11 cellular contexts compared by ENCODE assay signal in genomic region chr1:43199093-43199726, GRCh38. TPM values are rescaled to one million over a fixed set of nuclear protein-coding genes. Genes with fewer than 3 reads are reported as not detected.
DNase-seq lines count a peak whose midpoint lies in the region; ATAC-seq and TF ChIP-seq lines count a peak whose summit lies in the region.
"Had no signal": no experiment of that assay in that cellular context is flagged by ENCODE, and none has a peak within 500 bp of the region (broad histone marks: within the 10 kb centered on the region; RNA-seq: fewer than 3 reads in every experiment).

No MANE protein-coding gene starts in this region.

- peaks cover 0 to 16% (median 9%) of the 10 kb centered on the region in 8 donors for H3K9me3 Mint-ChIP-seq in CD4-positive, alpha-beta memory T cell
- peaks cover 7% of the 10 kb centered on the region for H3K9me3 Mint-ChIP-seq in osteocyte (ENCODE audit: unreplicated experiment)

- no peak overlapping the region for H3K27ac Mint-ChIP-seq in CD4-positive, alpha-beta memory T cell
- H3K27ac Mint-ChIP-seq in osteocyte (ENCODE audit: unreplicated experiment): no peak overlapping the region

- CTCF ChIA-PET in CD4-positive, alpha-beta memory T cell (lab: Charles Lee; ENCODE audit: partially characterized antibody): no interaction called here

- H3K14ac ChIP-seq in neuronal stem cell (ENCODE audit: low read length): no peak overlapping the region

- H3K4me1 ChIP-seq in neuronal stem cell (ENCODE audit: control insufficient read depth in 2 of 2, insufficient read depth in 1 of 2, low read depth in 1 of 2, low read length in 2 of 2): no peaks in the 10 kb centered on the region
- no peaks in the 10 kb centered on the region for H3K4me1 ChIP-seq in CD4-positive, alpha-beta memory T cell (ENCODE audit: insufficient read depth, low read length)
- H3K4me1 ChIP-seq: lower lobe of right lung had no signal

- H2AK5ac ChIP-seq in neuronal stem cell (ENCODE audit: low read depth, low read length): no peak overlapping the region

- no peaks in the 10 kb centered on the region for H3K9me3 ChIP-seq in neuronal stem cell (replicated peaks in 1 of 2; ENCODE audit: control insufficient read depth in 2 of 2, insufficient read depth in 1 of 2, low read depth in 1 of 2, low read length in 2 of 2)
- no peaks in the 10 kb centered on the region for H3K9me3 ChIP-seq in CD4-positive, alpha-beta memory T cell (ENCODE audit: control insufficient read depth in 1 of 2, low read length in 2 of 2)
- H3K9me3 ChIP-seq: lower lobe of right lung had no signal

- no peak overlapping the region for H3K18ac ChIP-seq in neuronal stem cell (ENCODE audit: low read length)

- POLR2A ChIA-PET in CD4-positive, alpha-beta memory T cell (lab: Charles Lee; ENCODE audit: partially characterized antibody): no interaction called here

- no peaks in the 10 kb centered on the region for H3K4me1 Mint-ChIP-seq in CD4-positive, alpha-beta memory T cell
- H3K4me1 Mint-ChIP-seq in osteocyte (ENCODE audit: unreplicated experiment): peaks cover 7% of the 10 kb centered on the region

- H2BK5ac ChIP-seq in neuronal stem cell (ENCODE audit: low read length): no peak overlapping the region

- peaks cover 0 to 7% of the 10 kb centered on the region in 2 donors for H3K27me3 Mint-ChIP-seq in CD4-positive, alpha-beta memory T cell
- H3K27me3 Mint-ChIP-seq in osteocyte (ENCODE audit: unreplicated experiment): no peaks in the 10 kb centered on the region

- DNase-seq in DMS 273 (lab: John Stamatoyannopoulos, UW; ENCODE audit: unreplicated experiment): peak; percentile 27
- no peak for DNase-seq in DMS 273 treated with DMSO at 0.1 percent for 48 hours (lab: John Stamatoyannopoulos, UW)
- DNase-seq in NCI-H2107 treated with DMSO at 0.1 percent for 48 hours (lab: John Stamatoyannopoulos, UW; ENCODE audit: unreplicated experiment): peak; percentile 98
- no peak for DNase-seq in neuronal stem cell (ENCODE audit: low spot score)
- no peak for DNase-seq in CD4-positive, alpha-beta memory T cell
- DNase-seq in left lobe of liver (ENCODE audit: low spot score): no peak
- no peak for DNase-seq in osteocyte (ENCODE audit: extremely low spot score, unreplicated experiment)
- DNase-seq: lower lobe of right lung, substantia nigra had no signal

- no peak overlapping the region for H4K8ac ChIP-seq in neuronal stem cell (ENCODE audit: low read depth, low read length)

- no peak overlapping the region for H3K4me3 Mint-ChIP-seq in CD4-positive, alpha-beta memory T cell
- H3K4me3 Mint-ChIP-seq in osteocyte (ENCODE audit: unreplicated experiment): no peak overlapping the region

- ATAC-seq in HG02798 (IDR thresholded peaks at IDR 0.05; ENCODE audit: poor library complexity, unreplicated experiment): peak; percentile 74
- no peak for ATAC-seq in left lobe of liver

- H3K27ac ChIP-seq in neuronal stem cell (replicated peaks; ENCODE audit: low read length): no peak overlapping the region
- H3K27ac ChIP-seq in CD4-positive, alpha-beta memory T cell (ENCODE audit: low read depth, low read length): no peak overlapping the region
- H3K27ac ChIP-seq: 22Rv1, lower lobe of right lung had no signal

- H2BK12ac ChIP-seq in neuronal stem cell (ENCODE audit: low read length): no peak overlapping the region

- no peaks in the 10 kb centered on the region for H3K27me3 ChIP-seq in neuronal stem cell (ENCODE audit: control insufficient read depth in 3 of 3, insufficient read depth in 3 of 3, low read depth in 1 of 3, low read length in 3 of 3)
- H3K27me3 ChIP-seq in CD4-positive, alpha-beta memory T cell (ENCODE audit: insufficient read depth, low read length): no peaks in the 10 kb centered on the region

- WGBS in neuronal stem cell (ENCODE audit: extremely low coverage in 2 of 2, insufficient read length in 2 of 2, insufficient replicate concordance in 1 of 2), 2 donors: no CpG with 5 or more reads among the region's 8 CpGs

- H3K79me1 ChIP-seq in neuronal stem cell (ENCODE audit: low read depth, low read length): no peaks in the 10 kb centered on the region

- no peak overlapping the region for H3K4me3 ChIP-seq in neuronal stem cell (ENCODE audit: low read length in 2 of 2)
- no peak overlapping the region for H3K4me3 ChIP-seq in CD4-positive, alpha-beta memory T cell (ENCODE audit: low read length in 2 of 2)
- H3K4me3 ChIP-seq: lower lobe of right lung had no signal

- no peaks in the 10 kb centered on the region for H3K36me3 ChIP-seq in neuronal stem cell (replicated peaks in 1 of 2; ENCODE audit: control insufficient read depth in 2 of 2, insufficient read depth in 2 of 2, low read length in 2 of 2)
- no peaks in the 10 kb centered on the region for H3K36me3 ChIP-seq in CD4-positive, alpha-beta memory T cell (ENCODE audit: insufficient read depth, low read length)
- H3K36me3 ChIP-seq: lower lobe of right lung had no signal

- H3K4ac ChIP-seq in neuronal stem cell (ENCODE audit: low read length): no peak overlapping the region

- no peak overlapping the region for H4K91ac ChIP-seq in neuronal stem cell (ENCODE audit: low read depth, low read length, poor library complexity)

- no peak overlapping the region for H2BK120ac ChIP-seq in neuronal stem cell (ENCODE audit: low read depth, low read length)

- H3K23ac ChIP-seq in neuronal stem cell (ENCODE audit: low read depth, low read length, poor library complexity): no peak overlapping the region

- no peak for TF ChIP-seq CTCF in osteocyte (IDR thresholded peaks at IDR 0.05)

- H2BK15ac ChIP-seq in neuronal stem cell (ENCODE audit: low read length): no peak overlapping the region

- H3K36me3 Mint-ChIP-seq in CD4-positive, alpha-beta memory T cell: peaks cover 0 to 2% of the 10 kb centered on the region in 2 donors
- peaks cover 2% of the 10 kb centered on the region for H3K36me3 Mint-ChIP-seq in osteocyte (ENCODE audit: unreplicated experiment)

- H3K9ac ChIP-seq in neuronal stem cell (ENCODE audit: low read depth, low read length, poor library complexity): no peak overlapping the region

- intact Hi-C loops in CD4-positive, alpha-beta memory T cell (cut with micrococcal nuclease): no loop called here

- no peak overlapping the region for H3K4me2 ChIP-seq in neuronal stem cell (ENCODE audit: insufficient read depth, low read length, poor library complexity, severe bottlenecking)

- H2AFZ ChIP-seq in neuronal stem cell (ENCODE audit: low read length): peak overlapping the region; percentile 4

RNA-seq across cellular contexts. Expression of gene CFAP57, which starts 27.1 kb away (rescaled TPM):
- 0.66 TPM for polyA plus RNA-seq in neuronal stem cell (2013, experiment 1 of 2)
- polyA plus RNA-seq in neuronal stem cell (2013, experiment 2 of 2): 0.47 TPM
- not detected for total RNA-seq in CD4-positive, alpha-beta memory T cell
- polyA plus RNA-seq in CD4-positive, alpha-beta memory T cell: under 1 TPM in 1 of 2 donors, not detected in 1; 0.07 TPM
- total RNA-seq in left lobe of liver (not detected), osteocyte (0.24 TPM in 1 of 2 replicates, not detected in the other)

RNA-seq across cellular contexts. Expression of gene EBNA1BP2, which starts 27.1 kb away (rescaled TPM):
- polyA plus RNA-seq in neuronal stem cell (2013, experiment 1 of 2): 50.5 TPM
- 50.6 TPM for polyA plus RNA-seq in neuronal stem cell (2013, experiment 2 of 2)
- total RNA-seq in CD4-positive, alpha-beta memory T cell: 10 to 100 TPM; 23.6 to 27.6 TPM
- polyA plus RNA-seq in CD4-positive, alpha-beta memory T cell: 10 to 100 TPM; 56.7 to 72.2 TPM
- 76.1 TPM for total RNA-seq in left lobe of liver
- total RNA-seq in osteocyte: 38.3 and 42.8 TPM in 2 replicates

Comparison
In these comparisons a context has a peak if more than half of its experiments do, and no peak if none do; other contexts are left out.
1. DNase-seq: peak in DMS 273 (single experiment) and NCI-H2107 treated with DMSO at 0.1 percent for 48 hours (single experiment); none in DMS 273 treated with DMSO at 0.1 percent for 48 hours (single experiment), neuronal stem cell (single experiment), CD4-positive, alpha-beta memory T cell (0 of 5), left lobe of liver (single experiment) and osteocyte (single experiment).